In genomic region chr12:53961025-53961761, GRCh38 we compare ENCODE assay signal across 14 cellular contexts. TPM values are rescaled to one million over a fixed set of nuclear protein-coding genes. Genes with fewer than 3 reads are reported as not detected.
DNase-seq lines count a peak whose midpoint lies in the region; ATAC-seq, FAIRE-seq and TF ChIP-seq lines count a peak whose summit lies in the region.
"Had no signal": no experiment of that assay in that cellular context is flagged by ENCODE, and none has a peak within 500 bp of the region (broad histone marks: within the 10 kb centered on the region; RNA-seq: fewer than 3 reads in every experiment).

No MANE protein-coding gene starts in this region.

- CTCF ChIA-PET in K562 (lab: Yijun Ruan, JAX; ENCODE audit: low intra/inter-chr PET ratio) = no interaction called here

- H3K4me2 ChIP-seq in GM23338 (peak overlapping the region; percentile 67), K562 (ENCODE audit: insufficient read depth, low read length) (no peak overlapping the region), neural cell (ENCODE audit: low read length) (no peak overlapping the region)

- no peak for FAIRE-seq in K562 (lab: Jason Lieb, UNC)
- FAIRE-seq in GM12891 (lab: Jason Lieb, UNC) = no peak

- peaks cover 18% of the 10 kb centered on the region for H3K4me1 Mint-ChIP-seq in GM23338

- H3F3A ChIP-seq in GM23338 (replicated peaks; ENCODE audit: low read depth) (peaks cover 44% of the 10 kb centered on the region), neural cell (ENCODE audit: insufficient read depth, low read length, poor library complexity, severe bottlenecking) (no peaks in the 10 kb centered on the region)

- no TSS peak for BruUV-seq in K562 (replicated peaks; lab: Mats Ljungman, UMichigan)

- no peak overlapping the region for H3K27ac Mint-ChIP-seq in GM23338
- H3K27ac Mint-ChIP-seq: stimulated activated memory B cell treated with anti-CD40 and anti-IgM and Interleukin-4, amounts not matched to agents 10 μg/mL and 1 μg/mL and 100 μg/mL, for 72 hours had no signal

- in situ Hi-C loops in K562 (cut with MboI) = no loop called here

- peaks cover 100% of the 10 kb centered on the region for H3K27me3 ChIP-seq in GM23338 (ENCODE audit: insufficient read depth)
- peaks cover 61 to 79% of the 10 kb centered on the region in 2 experiments for H3K27me3 ChIP-seq in K562 (ENCODE audit: control insufficient read depth in 2 of 2, insufficient read depth in 2 of 2, low read length in 2 of 2)
- H3K27me3 ChIP-seq in neural cell (ENCODE audit: insufficient read depth, low read depth, low read length) = peaks cover 100% of the 10 kb centered on the region

- DNase-seq in GM23338 (ENCODE audit: low spot score) (no peak), K562 (ENCODE audit: extremely low read depth in 1 of 4, low spot score in 3 of 4) (peak in 2 of 4 experiments; percentile 33), DMS 273 treated with DMSO at 0.1 percent for 48 hours (lab: John Stamatoyannopoulos, UW) (no peak), GM12891 (ENCODE audit: insufficient read length, low spot score) (no peak)
- DNase-seq: activated CD8-positive, alpha-beta memory T cell treated with anti-CD3 and anti-CD28 coated beads, Interleukin-2, amount 10 ng/mL, durations not matched to agents 7 days and 5 days; cortex of kidney; midbrain; NCI-H1930; NCI-H82; stimulated activated CD4-positive, alpha-beta T cell treated with anti-CD3 and anti-CD28 coated beads, Interleukin-4, amount 100 ng/mL, for 1 hour had no signal

- TF ChIP-seq EP300 in K562 (IDR thresholded peaks at IDR 0.05; ENCODE audit: low read length) (no peak), neural cell (conservative IDR thresholded peaks at IDR 0.05; ENCODE audit: poor library complexity, severe bottlenecking) (no peak)

- H3K27me3 Mint-ChIP-seq in GM23338 (ENCODE audit: insufficient read depth, low read depth, poor library complexity) = peaks cover 100% of the 10 kb centered on the region

- no peak overlapping the region for H3K4me3 Mint-ChIP-seq in GM23338
- H3K4me3 Mint-ChIP-seq: activated CD8-positive, alpha-beta memory T cell treated with anti-CD3 and anti-CD28 coated beads, Interleukin-2, amount 10 ng/mL, durations not matched to agents 7 days and 5 days; activated naive CD4-positive, alpha-beta T cell treated with anti-CD3 and anti-CD28 coated beads, Interleukin-2, amount 50 U/mL, for 24 hours; stimulated activated memory B cell treated with anti-CD40 and anti-IgM and Interleukin-4, amounts not matched to agents 10 μg/mL and 1 μg/mL and 100 μg/mL, for 72 hours had no signal

- intact Hi-C loops in K562 (cut with micrococcal nuclease) = no loop called here

- no peaks in the 10 kb centered on the region; the same call in 1 of the 2 replicates for H3K36me3 ChIP-seq in GM23338 (ENCODE audit: insufficient read depth)
- H3K36me3 ChIP-seq in K562 (ENCODE audit: control insufficient read depth, insufficient read depth, low read length) = no peaks in the 10 kb centered on the region
- H3K36me3 ChIP-seq in neural cell (ENCODE audit: insufficient read depth, low read length) = no peaks in the 10 kb centered on the region

- H3K9me3 Mint-ChIP-seq in GM23338 = no peaks in the 10 kb centered on the region; the same call in none of the 3 replicates

- H2AFZ ChIP-seq in GM23338 = peak overlapping the region; percentile 69; the same call in 1 of the 2 replicates
- H2AFZ ChIP-seq in K562 (ENCODE audit: low read depth, low read length) = no peak overlapping the region
- no peak overlapping the region for H2AFZ ChIP-seq in neural cell (ENCODE audit: low read depth, low read length)

- no peaks in the 10 kb centered on the region for H3K9me1 ChIP-seq in K562 (ENCODE audit: control insufficient read depth, insufficient read depth, low read length)

- H3K9ac ChIP-seq in K562 (ENCODE audit: insufficient read depth in 1 of 2, low read depth in 2 of 2, low read length in 2 of 2) (no peak overlapping the region; a peak in 1 of 4 replicates), neural cell (ENCODE audit: low read length) (no peak overlapping the region)

- H3K79me2 ChIP-seq in GM23338 (replicated peaks; ENCODE audit: insufficient read depth) = no peaks in the 10 kb centered on the region
- H3K79me2 ChIP-seq in K562 (ENCODE audit: control insufficient read depth, insufficient read depth, low read length) = no peaks in the 10 kb centered on the region
- H3K79me2 ChIP-seq in neural cell (replicated peaks; ENCODE audit: insufficient read depth, low read length) = no peaks in the 10 kb centered on the region

- no peaks in the 10 kb centered on the region; the same call in 2 of the 3 replicates for H3K36me3 Mint-ChIP-seq in GM23338 (ENCODE audit: low read depth)

- TF ChIP-seq RAD21 in K562 (CRISPR knock-in tag; conservative IDR thresholded peaks at IDR 0.05 in 1 of 2, IDR thresholded peaks at IDR 0.05 in 1 of 2) = 0 out of 4 replicates have a peak, but pooled peaks of 1 of the 2 experiments have one; percentile 14
- TF ChIP-seq RAD21 in neural cell (conservative IDR thresholded peaks at IDR 0.05) = no peak

- POLR2A ChIA-PET in K562 (lab: Yijun Ruan, JAX) = interaction anchor here (0.6 kb wide), 1 partner anchor 125 kb away, joined by 3 read pairs; no protein-coding TSS in a partner anchor

- peaks cover 12% of the 10 kb centered on the region for H3K4me1 ChIP-seq in GM23338 (ENCODE audit: insufficient read depth)
- peaks cover 0 to 18% of the 10 kb centered on the region in 2 experiments; a peak in 4 of 5 replicates for H3K4me1 ChIP-seq in K562 (replicated peaks in 1 of 2; ENCODE audit: control insufficient read depth in 2 of 2, insufficient read depth in 2 of 2, low read length in 2 of 2)

- H3K27ac ChIP-seq in GM23338 (ENCODE audit: low read depth) = no peak overlapping the region
- H3K27ac ChIP-seq in K562 (ENCODE audit: extremely low read depth, low read depth, low read length) = no peak overlapping the region
- no peak overlapping the region for H3K27ac ChIP-seq in neural cell (ENCODE audit: low read length)

- H4K20me1 ChIP-seq in GM23338 (replicated peaks; ENCODE audit: insufficient read depth) (peaks cover 48% of the 10 kb centered on the region), K562 (replicated peaks; ENCODE audit: control insufficient read depth, insufficient read depth, low read length) (0 out of 2 replicates have a peak, but pooled peaks cover 19% of the 10 kb centered on the region), neural cell (ENCODE audit: insufficient read depth) (no peaks in the 10 kb centered on the region)

- H3K4me3 ChIP-seq in GM23338 (peak overlapping the region; percentile 23; the same call in 1 of the 2 replicates), K562 (no peak overlapping the region), neural cell (ENCODE audit: low read length) (peak overlapping the region; percentile 33)

- H3K9me2 ChIP-seq in GM23338 (ENCODE audit: insufficient read depth) = no peaks in the 10 kb centered on the region
- H3K9me2 ChIP-seq in neural cell (ENCODE audit: insufficient read depth, low read length) = no peaks in the 10 kb centered on the region

- ATAC-seq in GM23338 = peak; percentile 22
- peak; percentile 66 for ATAC-seq in K562
- ATAC-seq in GM18505 (IDR thresholded peaks at IDR 0.05; ENCODE audit: unreplicated experiment) = no peak
- ATAC-seq: activated CD8-positive, alpha-beta memory T cell treated with anti-CD3 and anti-CD28 coated beads, Interleukin-2, amount 10 ng/mL, durations not matched to agents 7 days and 5 days; stimulated activated memory B cell treated with anti-CD40 and anti-IgM and Interleukin-4, amounts not matched to agents 10 μg/mL and 1 μg/mL and 100 μg/mL, for 72 hours had no signal

- TF ChIP-seq POLR2A in K562 (conservative IDR thresholded peaks at IDR 0.05) (no peak), GM18505 (IDR thresholded peaks at IDR 0.05; ENCODE audit: borderline replicate concordance, extremely low read depth, insufficient read depth, insufficient read length) (no peak), GM12891 (IDR thresholded peaks at IDR 0.05; ENCODE audit: low read depth, low read length) (no peak)

- H3K9me3 ChIP-seq in K562 (replicated peaks; ENCODE audit: control insufficient read depth, insufficient read depth, low read depth, low read length) (no peaks in the 10 kb centered on the region), neural cell (ENCODE audit: low read length) (no peaks in the 10 kb centered on the region)

- TF ChIP-seq CTCF in GM23338 (conservative IDR thresholded peaks at IDR 0.05; ENCODE audit: low read depth in 2 of 2) = peak; percentile 18 to 48; a peak in 3 of 4 replicates
- TF ChIP-seq CTCF in K562 (IDR thresholded peaks at IDR 0.05 in 2 of 3, conservative IDR thresholded peaks at IDR 0.05 in 1 of 3; ENCODE audit: insufficient read depth in 2 of 3, low read depth in 1 of 3, low read length in 3 of 3) = peak in 1 of 3 experiments; percentile 28; a peak in 2 of 6 replicates
- TF ChIP-seq CTCF in neural cell (IDR thresholded peaks at IDR 0.05; ENCODE audit: poor library complexity, severe bottlenecking) = no peak

- WGBS in K562 (ENCODE audit: insufficient coverage, low coverage, missing lambda C conversion rate) = 18% methylated on average over 39 of the region's 72 CpGs

RNA-seq across cellular contexts. Expression of gene HOXC12, which starts 6.5 kb away (rescaled TPM):
- total RNA-seq in GM23338 (2014; rRNA removed; shearing (Covaris generic)) = not detected in 2 replicates
- not detected in 2 replicates for polyA plus RNA-seq in GM23338 (2016; fragmentation: Nextera tagmentation; extraction: Ambion mirVana)
- 0.16 TPM in 1 of 2 replicates, not detected in the other for total RNA-seq in K562 (2011; cell fraction: chromatin; rRNA removed; ENCODE audit: low replicate concordance)
- 0.17 and 0.26 TPM in 2 replicates for total RNA-seq in K562 (2011; cell fraction: nucleolus; rRNA removed)
- total RNA-seq in K562 (2011; cell fraction: nucleoplasm; rRNA removed) = 0.22 and 0.23 TPM in 2 replicates
- total RNA-seq in K562 (2014; rRNA removed) = 0.14 and 0.24 TPM in 2 replicates
- 0.07 and 0.13 TPM in 2 replicates for total RNA-seq in K562 (2014; rRNA removed; fragmentation: Illumina TruSeq; extraction: Trizol)
- total RNA-seq in K562 (2015; rRNA removed; fragmentation: Illumina TruSeq; extraction: Trizol) = 0.11 TPM in 2 replicates
- 0.11 and 0.27 TPM in 2 replicates for total RNA-seq in K562 (2021)
- polyA plus RNA-seq in K562 (2011; rRNA removed) = 0.04 and 0.07 TPM in 2 replicates
- 0.12 and 0.15 TPM in 2 replicates for polyA plus RNA-seq in K562 (2011; cell fraction: cytosol; rRNA removed)
- polyA plus RNA-seq in K562 (2011; cell fraction: nucleus; rRNA removed) = 0.33 and 0.35 TPM in 2 replicates
- 0.12 and 0.83 TPM in 2 replicates for polyA plus RNA-seq in K562 (2012)
- 0.28 and 0.36 TPM in 2 replicates for polyA plus RNA-seq in K562 (2014; fragmentation: Illumina TruSeq; extraction: Trizol)
- under 1 TPM in 1 of 2 experiments, not detected in 1; 0.08 TPM for polyA plus RNA-seq in K562 (2014; fragmentation: Nextera tagmentation; extraction: Ambion mirVana)
- 0.05 and 0.19 TPM in 2 replicates for polyA plus RNA-seq in K562 (2014; rRNA removed)
- 0.07 TPM in 1 of 2 replicates, not detected in the other for polyA minus RNA-seq in K562 (2011; rRNA and poly(A)+ RNA removed)
- not detected in 2 replicates for polyA minus RNA-seq in K562 (2011; cell fraction: cytosol; rRNA and poly(A)+ RNA removed)
- polyA minus RNA-seq in K562 (2011; cell fraction: nucleus; rRNA and poly(A)+ RNA removed) = 0.22 TPM in 1 of 2 replicates, not detected in the other
- polyA plus RNA-seq in neural cell = not detected in 2 replicates
- polyA minus RNA-seq in neural cell = not detected in 2 replicates
- not detected for polyA plus RNA-seq in GM12891 (2012; ENCODE audit: low read depth, missing spikeins)
- total RNA-seq: activated CD8-positive, alpha-beta memory T cell treated with anti-CD3 and anti-CD28 coated beads, Interleukin-2, amount 10 ng/mL, durations not matched to agents 7 days and 5 days had no signal

RNA-seq across cellular contexts. Expression of gene HOXC11, which starts 11.7 kb away (rescaled TPM):
- not detected in 2 replicates for total RNA-seq in GM23338 (2014; rRNA removed; shearing (Covaris generic))
- polyA plus RNA-seq in GM23338 (2016; fragmentation: Nextera tagmentation; extraction: Ambion mirVana) = not detected in 2 replicates
- not detected in 2 replicates for total RNA-seq in K562 (2011; cell fraction: chromatin; rRNA removed; ENCODE audit: low replicate concordance)
- total RNA-seq in K562 (2011; cell fraction: nucleolus; rRNA removed) = not detected in 2 replicates
- total RNA-seq in K562 (2011; cell fraction: nucleoplasm; rRNA removed) = not detected in 2 replicates
- not detected in 2 replicates for total RNA-seq in K562 (2014; rRNA removed)
- not detected in 2 replicates for total RNA-seq in K562 (2014; rRNA removed; fragmentation: Illumina TruSeq; extraction: Trizol)
- not detected in 2 replicates for total RNA-seq in K562 (2015; rRNA removed; fragmentation: Illumina TruSeq; extraction: Trizol)
- not detected in 2 replicates for total RNA-seq in K562 (2021)
- polyA plus RNA-seq in K562 (2011; rRNA removed) = 0.04 TPM in 1 of 2 replicates, not detected in the other
- 0.13 TPM in 1 of 2 replicates, not detected in the other for polyA plus RNA-seq in K562 (2011; cell fraction: cytosol; rRNA removed)
- 0.17 and 0.25 TPM in 2 replicates for polyA plus RNA-seq in K562 (2011; cell fraction: nucleus; rRNA removed)
- polyA plus RNA-seq in K562 (2012) = 0.03 and 0.07 TPM in 2 replicates
- polyA plus RNA-seq in K562 (2014; fragmentation: Illumina TruSeq; extraction: Trizol) = not detected in 2 replicates
- not detected for polyA plus RNA-seq in K562 (2014; fragmentation: Nextera tagmentation; extraction: Ambion mirVana)
- polyA plus RNA-seq in K562 (2014; rRNA removed) = not detected in 2 replicates
- not detected in 2 replicates for polyA minus RNA-seq in K562 (2011; rRNA and poly(A)+ RNA removed)
- not detected in 2 replicates for polyA minus RNA-seq in K562 (2011; cell fraction: cytosol; rRNA and poly(A)+ RNA removed)
- 0.11 TPM in 1 of 2 replicates, not detected in the other for polyA minus RNA-seq in K562 (2011; cell fraction: nucleus; rRNA and poly(A)+ RNA removed)
- polyA plus RNA-seq in neural cell = not detected in 2 replicates
- polyA minus RNA-seq in neural cell = not detected in 2 replicates
- not detected for polyA plus RNA-seq in GM12891 (2012; ENCODE audit: low read depth, missing spikeins)
- total RNA-seq: activated CD8-positive, alpha-beta memory T cell treated with anti-CD3 and anti-CD28 coated beads, Interleukin-2, amount 10 ng/mL, durations not matched to agents 7 days and 5 days had no signal

RNA-seq across cellular contexts. Expression of gene HOTAIR, which starts 13.6 kb away (rescaled TPM):
- not detected in 2 replicates for total RNA-seq in GM23338 (2014; rRNA removed; shearing (Covaris generic))
- polyA plus RNA-seq in GM23338 (2016; fragmentation: Nextera tagmentation; extraction: Ambion mirVana) = not detected in 2 replicates
- not detected in 2 replicates for total RNA-seq in K562 (2011; cell fraction: chromatin; rRNA removed; ENCODE audit: low replicate concordance)
- total RNA-seq in K562 (2011; cell fraction: nucleolus; rRNA removed) = not detected in 2 replicates
- not detected in 2 replicates for total RNA-seq in K562 (2011; cell fraction: nucleoplasm; rRNA removed)
- total RNA-seq in K562 (2014; rRNA removed) = not detected in 2 replicates
- not detected in 2 replicates for total RNA-seq in K562 (2014; rRNA removed; fragmentation: Illumina TruSeq; extraction: Trizol)
- total RNA-seq in K562 (2015; rRNA removed; fragmentation: Illumina TruSeq; extraction: Trizol) = not detected in 2 replicates
- not detected in 2 replicates for total RNA-seq in K562 (2021)
- polyA plus RNA-seq in K562 (2011; rRNA removed) = 0.03 and 0.04 TPM in 2 replicates
- polyA plus RNA-seq in K562 (2011; cell fraction: cytosol; rRNA removed) = 0.03 TPM in 1 of 2 replicates, not detected in the other
- polyA plus RNA-seq in K562 (2011; cell fraction: nucleus; rRNA removed) = 0.13 TPM in 2 replicates
- polyA plus RNA-seq in K562 (2012) = not detected in 2 replicates
- not detected in 2 replicates for polyA plus RNA-seq in K562 (2014; fragmentation: Illumina TruSeq; extraction: Trizol)
- not detected for polyA plus RNA-seq in K562 (2014; fragmentation: Nextera tagmentation; extraction: Ambion mirVana)
- 0.15 TPM in 1 of 2 replicates, not detected in the other for polyA plus RNA-seq in K562 (2014; rRNA removed)
- not detected in 2 replicates for polyA minus RNA-seq in K562 (2011; rRNA and poly(A)+ RNA removed)
- polyA minus RNA-seq in K562 (2011; cell fraction: cytosol; rRNA and poly(A)+ RNA removed) = not detected in 2 replicates
- not detected in 2 replicates for polyA minus RNA-seq in K562 (2011; cell fraction: nucleus; rRNA and poly(A)+ RNA removed)
- polyA plus RNA-seq in neural cell = not detected in 2 replicates
- polyA minus RNA-seq in neural cell = not detected in 2 replicates
- polyA plus RNA-seq in GM12891 (2012; ENCODE audit: low read depth, missing spikeins) = not detected
- total RNA-seq: activated CD8-positive, alpha-beta memory T cell treated with anti-CD3 and anti-CD28 coated beads, Interleukin-2, amount 10 ng/mL, durations not matched to agents 7 days and 5 days had no signal

RNA-seq across cellular contexts. Expression of gene HOXC13, which starts 22.6 kb away (rescaled TPM):
- total RNA-seq in GM23338 (2014; rRNA removed; shearing (Covaris generic)) = 0.10 TPM in 1 of 2 replicates, not detected in the other
- not detected in 2 replicates for polyA plus RNA-seq in GM23338 (2016; fragmentation: Nextera tagmentation; extraction: Ambion mirVana)
- not detected in 2 replicates for total RNA-seq in K562 (2011; cell fraction: chromatin; rRNA removed; ENCODE audit: low replicate concordance)
- not detected in 2 replicates for total RNA-seq in K562 (2011; cell fraction: nucleolus; rRNA removed)
- not detected in 2 replicates for total RNA-seq in K562 (2011; cell fraction: nucleoplasm; rRNA removed)
- 0.41 TPM in 1 of 2 replicates, not detected in the other for total RNA-seq in K562 (2014; rRNA removed)
- total RNA-seq in K562 (2014; rRNA removed; fragmentation: Illumina TruSeq; extraction: Trizol) = 0.04 and 0.10 TPM in 2 replicates
- total RNA-seq in K562 (2015; rRNA removed; fragmentation: Illumina TruSeq; extraction: Trizol) = 0.11 and 0.18 TPM in 2 replicates
- 0.11 and 0.29 TPM in 2 replicates for total RNA-seq in K562 (2021)
- 0.12 and 0.20 TPM in 2 replicates for polyA plus RNA-seq in K562 (2011; rRNA removed)
- polyA plus RNA-seq in K562 (2011; cell fraction: cytosol; rRNA removed) = 0.19 and 0.22 TPM in 2 replicates
- 0.11 and 0.17 TPM in 2 replicates for polyA plus RNA-seq in K562 (2011; cell fraction: nucleus; rRNA removed)
- polyA plus RNA-seq in K562 (2012) = 0.18 and 0.36 TPM in 2 replicates
- 0.15 and 0.22 TPM in 2 replicates for polyA plus RNA-seq in K562 (2014; fragmentation: Illumina TruSeq; extraction: Trizol)
- under 1 TPM in 1 of 2 experiments, not detected in 1; 0.03 TPM for polyA plus RNA-seq in K562 (2014; fragmentation: Nextera tagmentation; extraction: Ambion mirVana)
- 0.17 and 0.28 TPM in 2 replicates for polyA plus RNA-seq in K562 (2014; rRNA removed)
- polyA minus RNA-seq in K562 (2011; rRNA and poly(A)+ RNA removed) = 0.15 TPM in 1 of 2 replicates, not detected in the other
- not detected in 2 replicates for polyA minus RNA-seq in K562 (2011; cell fraction: cytosol; rRNA and poly(A)+ RNA removed)
- 0.13 TPM in 1 of 2 replicates, not detected in the other for polyA minus RNA-seq in K562 (2011; cell fraction: nucleus; rRNA and poly(A)+ RNA removed)
- not detected in 2 replicates for polyA plus RNA-seq in neural cell
- not detected in 2 replicates for polyA minus RNA-seq in neural cell
- polyA plus RNA-seq in GM12891 (2012; ENCODE audit: low read depth, missing spikeins) = not detected
- total RNA-seq: activated CD8-positive, alpha-beta memory T cell treated with anti-CD3 and anti-CD28 coated beads, Interleukin-2, amount 10 ng/mL, durations not matched to agents 7 days and 5 days had no signal

RNA-seq across cellular contexts. Expression of gene HOXC10, which starts 23.8 kb away (rescaled TPM):
- not detected in 2 replicates for total RNA-seq in GM23338 (2014; rRNA removed; shearing (Covaris generic))
- polyA plus RNA-seq in GM23338 (2016; fragmentation: Nextera tagmentation; extraction: Ambion mirVana) = not detected in 2 replicates
- 0.25 TPM in 1 of 2 replicates, not detected in the other for total RNA-seq in K562 (2011; cell fraction: chromatin; rRNA removed; ENCODE audit: low replicate concordance)
- total RNA-seq in K562 (2011; cell fraction: nucleolus; rRNA removed) = 0.53 TPM in 1 of 2 replicates, not detected in the other
- 0.46 TPM in 1 of 2 replicates, not detected in the other for total RNA-seq in K562 (2011; cell fraction: nucleoplasm; rRNA removed)
- total RNA-seq in K562 (2014; rRNA removed) = 0.08 and 0.14 TPM in 2 replicates
- total RNA-seq in K562 (2014; rRNA removed; fragmentation: Illumina TruSeq; extraction: Trizol) = not detected in 2 replicates
- total RNA-seq in K562 (2015; rRNA removed; fragmentation: Illumina TruSeq; extraction: Trizol) = 0.23 TPM in 1 of 2 replicates, not detected in the other
- 0.35 and 0.69 TPM in 2 replicates for total RNA-seq in K562 (2021)
- 0.08 and 0.13 TPM in 2 replicates for polyA plus RNA-seq in K562 (2011; rRNA removed)
- 0.15 and 0.33 TPM in 2 replicates for polyA plus RNA-seq in K562 (2011; cell fraction: cytosol; rRNA removed)
- 0.21 TPM in 1 of 2 replicates, not detected in the other for polyA plus RNA-seq in K562 (2011; cell fraction: nucleus; rRNA removed)
- polyA plus RNA-seq in K562 (2012) = 0.64 and 0.75 TPM in 2 replicates
- polyA plus RNA-seq in K562 (2014; fragmentation: Illumina TruSeq; extraction: Trizol) = 0.37 and 0.77 TPM in 2 replicates
- under 1 TPM; 0.25 to 0.42 TPM for polyA plus RNA-seq in K562 (2014; fragmentation: Nextera tagmentation; extraction: Ambion mirVana)
- polyA plus RNA-seq in K562 (2014; rRNA removed) = 0.63 and 0.73 TPM in 2 replicates
- 0.24 TPM in 1 of 2 replicates, not detected in the other for polyA minus RNA-seq in K562 (2011; rRNA and poly(A)+ RNA removed)
- 0.64 and 1.6 TPM in 2 replicates for polyA minus RNA-seq in K562 (2011; cell fraction: cytosol; rRNA and poly(A)+ RNA removed)
- 0.67 TPM in 2 replicates for polyA minus RNA-seq in K562 (2011; cell fraction: nucleus; rRNA and poly(A)+ RNA removed)
- not detected in 2 replicates for polyA plus RNA-seq in neural cell
- polyA minus RNA-seq in neural cell = not detected in 2 replicates
- polyA plus RNA-seq in GM12891 (2012; ENCODE audit: low read depth, missing spikeins) = not detected
- total RNA-seq: activated CD8-positive, alpha-beta memory T cell treated with anti-CD3 and anti-CD28 coated beads, Interleukin-2, amount 10 ng/mL, durations not matched to agents 7 days and 5 days had no signal
